ENCODE assay signal across 26 cellular contexts in the genomic region with DNA sequence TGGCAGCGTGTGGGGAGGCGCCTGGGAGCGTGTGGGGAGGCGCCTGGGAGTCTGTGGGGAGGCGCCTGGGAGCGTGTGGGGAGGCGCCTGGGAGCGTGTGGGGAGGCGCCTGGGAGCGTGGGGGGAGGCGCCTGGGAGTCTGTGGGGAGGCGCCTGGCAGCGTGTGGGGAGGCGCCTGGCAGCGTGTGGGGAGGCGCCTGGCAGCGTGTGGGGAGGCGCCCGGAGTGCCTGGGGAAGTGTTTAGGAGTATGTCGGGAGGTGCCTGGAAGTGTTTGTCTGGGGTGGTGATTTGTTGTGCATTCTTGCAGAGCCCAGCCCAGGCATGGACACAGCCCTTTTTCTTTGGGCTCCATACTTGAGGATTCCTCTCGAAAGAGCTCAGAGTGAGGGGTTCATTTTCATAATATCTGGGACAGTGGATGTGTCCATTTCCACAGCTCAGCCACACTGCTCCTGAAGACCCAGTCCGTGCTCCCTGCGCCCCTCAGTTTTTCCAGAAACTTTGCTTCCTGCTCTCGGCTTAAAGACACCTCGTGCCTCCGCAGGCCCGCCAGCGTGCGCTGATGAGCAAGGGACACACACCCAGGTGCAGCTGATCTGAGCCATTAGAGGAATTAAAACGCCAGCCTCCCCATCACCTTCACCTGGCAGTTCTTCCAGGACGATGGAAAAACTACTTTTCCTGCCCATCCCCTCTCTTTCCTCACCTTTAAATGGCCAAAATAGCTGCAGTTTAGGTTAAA.
DNase-seq lines count a peak whose midpoint lies in the region; ATAC-seq and TF ChIP-seq lines count a peak whose summit lies in the region.
"Had no signal": no experiment of that assay in that cellular context is flagged by ENCODE, and none has a peak within 500 bp of the region (broad histone marks: within the 10 kb centered on the region; RNA-seq: fewer than 3 reads in every experiment).

No MANE protein-coding gene starts in this region.

- no peak overlapping the region for H3K4me3 Mint-ChIP-seq in activated naive CD4-positive, alpha-beta T cell treated with anti-CD3 and anti-CD28 coated beads, Interleukin-2, amount 50 U/mL, for 24 hours
- H3K4me3 Mint-ChIP-seq: activated T-cell treated with anti-CD3 and anti-CD28 coated beads, Interleukin-2, amount 50 U/mL, for 4 hours; natural killer cell treated with Interleukin-12 subunit alpha and Interleukin-12 subunit beta and Interleukin-15 and Interleukin-18, amount 100 ng/mL, for 72 hours; T-helper 17 cell had no signal

- peak overlapping the region; percentile 83 for H3K27ac ChIP-seq in Panc1 (ENCODE audit: low read length)
- H3K27ac ChIP-seq: parathyroid adenoma, right lobe of liver had no signal

- CTCF ChIA-PET in Panc1 (lab: Charles Lee), result no interaction called here

- peaks cover 1% of the 10 kb centered on the region; the same call in 1 of the 2 replicates for H3K9me3 ChIP-seq in Panc1 (ENCODE audit: control insufficient read depth, insufficient read depth, low read depth, low read length)
- H3K9me3 ChIP-seq: BE2C had no signal

- peaks cover 4% of the 10 kb centered on the region for H3K36me3 Mint-ChIP-seq in activated naive CD4-positive, alpha-beta T cell treated with anti-CD3 and anti-CD28 coated beads, Interleukin-2, amount 50 U/mL, for 24 hours

- no TSS peak for BruUV-seq in Panc1 (replicated peaks; lab: Mats Ljungman, UMichigan)

- no peak for DNase-seq in activated naive CD4-positive, alpha-beta T cell treated with anti-CD3 and anti-CD28 coated beads, Interleukin-2, amount 50 U/mL, for 16 hours
- peak; percentile 2 for DNase-seq in Panc1 (ENCODE audit: low read depth, low spot score)
- no peak for DNase-seq in epithelial cell of proximal tubule (ENCODE audit: low read depth)
- peak; percentile 30 for DNase-seq in pulmonary artery endothelial cell (ENCODE audit: low read depth, low spot score)
- DNase-seq in NCI-H1417 treated with DMSO at 0.1 percent for 48 hours (lab: John Stamatoyannopoulos, UW), result no peak
- DNase-seq in NCI-H82 treated with DMSO at 0.1 percent for 48 hours (lab: John Stamatoyannopoulos, UW; ENCODE audit: unreplicated experiment), result no peak
- DNase-seq in AG08395 (ENCODE audit: low spot score), result no peak
- DNase-seq: 8988T; activated CD4-positive, alpha-beta T cell treated with anti-CD3 and anti-CD28 coated beads for 4 hours; activated naive CD4-positive, alpha-beta T cell; activated T-cell treated with anti-CD3 and anti-CD28 coated beads, Interleukin-2, amount 50 U/mL, for 4 hours; BE2C; cerebellar nuclear complex; effector CD4-positive, alpha-beta T cell; GDM1; GM23248; hypothalamus; left ventricle myocardium superior; MG63; NCI-H510A treated with DMSO at 0.1 percent for 48 hours; right lobe of liver; T-helper 17 cell; upper lobe of left lung had no signal

- H3K27me3 ChIP-seq in Panc1 (ENCODE audit: control insufficient read depth, insufficient read depth, low read length), result no peaks in the 10 kb centered on the region
- H3K27me3 ChIP-seq: BE2C, MG63, right lobe of liver, upper lobe of left lung had no signal

- H3K4me1 Mint-ChIP-seq in activated naive CD4-positive, alpha-beta T cell treated with anti-CD3 and anti-CD28 coated beads, Interleukin-2, amount 50 U/mL, for 24 hours, result peaks cover 2% of the 10 kb centered on the region

- no peaks in the 10 kb centered on the region for H3K4me1 ChIP-seq in Panc1 (ENCODE audit: control insufficient read depth, insufficient read depth, low read length)
- H3K4me1 ChIP-seq: BE2C, parathyroid adenoma, right lobe of liver had no signal

- peaks cover 4% of the 10 kb centered on the region for H3K9me3 Mint-ChIP-seq in activated naive CD4-positive, alpha-beta T cell treated with anti-CD3 and anti-CD28 coated beads, Interleukin-2, amount 50 U/mL, for 24 hours
- H3K9me3 Mint-ChIP-seq: natural killer cell treated with Interleukin-12 subunit alpha and Interleukin-12 subunit beta and Interleukin-15 and Interleukin-18, amount 100 ng/mL, for 72 hours had no signal

- TF ChIP-seq CTCF in Panc1 (IDR thresholded peaks at IDR 0.05) (no peak), epithelial cell of proximal tubule (conservative IDR thresholded peaks at IDR 0.05; ENCODE audit: low read depth, low read length) (no peak)

- peak; percentile 82 for ATAC-seq in Panc1
- ATAC-seq: activated T-cell treated with anti-CD3 and anti-CD28 coated beads, Interleukin-2, amount 50 U/mL, for 4 hours; left ventricle myocardium superior; natural killer cell treated with Interleukin-12 subunit alpha and Interleukin-12 subunit beta and Interleukin-15 and Interleukin-18, amount 100 ng/mL, for 72 hours; T-helper 17 cell had no signal

- H3K27ac Mint-ChIP-seq in activated naive CD4-positive, alpha-beta T cell treated with anti-CD3 and anti-CD28 coated beads, Interleukin-2, amount 50 U/mL, for 24 hours, result peak overlapping the region; percentile 41
- H3K27ac Mint-ChIP-seq: natural killer cell treated with Interleukin-12 subunit alpha and Interleukin-12 subunit beta and Interleukin-15 and Interleukin-18, amount 100 ng/mL, for 72 hours; T-helper 17 cell had no signal

- H3K27me3 Mint-ChIP-seq in activated naive CD4-positive, alpha-beta T cell treated with anti-CD3 and anti-CD28 coated beads, Interleukin-2, amount 50 U/mL, for 24 hours, result no peaks in the 10 kb centered on the region

- in situ Hi-C loops in Panc1 (cut with HindIII; ENCODE audit: low pct_unique_long_range_greater_than_20kb, low sequenced_read_pairs), result no loop called here

- H3K4me3 ChIP-seq in Panc1 (ENCODE audit: low read depth in 2 of 2, low read length in 2 of 2) (peak overlapping the region; percentile 40 to 47), epithelial cell of proximal tubule (ENCODE audit: low read depth, low read length) (peak overlapping the region; percentile 20)
- H3K4me3 ChIP-seq: GM23248, MG63, right lobe of liver had no signal

- POLR2A ChIA-PET in Panc1 (lab: Charles Lee), result no interaction called here

- intact Hi-C loops in Panc1 (cut with micrococcal nuclease; ENCODE audit: unreplicated experiment), result no loop called here

- no peaks in the 10 kb centered on the region for H3K36me3 ChIP-seq in Panc1 (ENCODE audit: control insufficient read depth, insufficient read depth, low read length)
- H3K36me3 ChIP-seq: BE2C, MG63, right lobe of liver, upper lobe of left lung had no signal

Comparison
In these comparisons a context has a peak if more than half of its experiments do, and no peak if none do; other contexts are left out.
1. DNase-seq: peak in Panc1 (single experiment) and pulmonary artery endothelial cell (single experiment); none in activated naive CD4-positive, alpha-beta T cell treated with anti-CD3 and anti-CD28 coated beads, Interleukin-2, amount 50 U/mL, for 16 hours (single experiment), epithelial cell of proximal tubule (single experiment), NCI-H1417 treated with DMSO at 0.1 percent for 48 hours (single experiment), NCI-H82 treated with DMSO at 0.1 percent for 48 hours (single experiment) and AG08395 (single experiment).